10 cellular contexts compared by ENCODE assay signal in genomic region chr10:104045151-104046089, GRCh38. TPM values are rescaled to one million over a fixed set of nuclear protein-coding genes. Genes with fewer than 3 reads are reported as not detected.
A peak's percentile ranks its signal among the peaks of the same experiment; 100 is the strongest.
DNase-seq lines count a peak whose midpoint lies in the region; ATAC-seq and TF ChIP-seq lines count a peak whose summit lies in the region.
"Had no signal": no experiment of that assay in that cellular context is flagged by ENCODE, and none has a peak within 500 bp of the region (broad histone marks: within the 10 kb centered on the region; RNA-seq: fewer than 3 reads in every experiment).

No MANE protein-coding gene starts in this region.

- ATAC-seq in HG03045 (IDR thresholded peaks at IDR 0.05; ENCODE audit: unreplicated experiment) (no peak), HG03159 (IDR thresholded peaks at IDR 0.05; ENCODE audit: unreplicated experiment) (no peak)

- H3K27me3 ChIP-seq in Karpas-422 (ENCODE audit: low read length) (no peaks in the 10 kb centered on the region), tibial artery (no peaks in the 10 kb centered on the region)
- H3K27me3 ChIP-seq: BLaER1 treated with 17β-estradiol and CSF1 and Interleukin-3, amounts not matched to agents 10 nM and 100 nM had no signal

- TF ChIP-seq CTCF in astrocyte of the spinal cord (IDR thresholded peaks at IDR 0.05; ENCODE audit: low read depth, low read length) (peak; percentile 87), tibial artery (IDR thresholded peaks at IDR 0.05) (peak; percentile 54 to 61)

- intact Hi-C loops in tibial artery (cut with DNase I; ENCODE audit: low total_unique reads) = loop anchor here (5.0 kb wide), 2 partner anchors 162 to 307 kb away; partner anchors contain the start of gene CFAP58

- no peak overlapping the region for H3K9ac ChIP-seq in Karpas-422 (ENCODE audit: low read length)
- H3K9ac ChIP-seq: BLaER1 treated with 17β-estradiol and CSF1 and Interleukin-3, amounts not matched to agents 10 nM and 100 nM had no signal

- no peaks in the 10 kb centered on the region for H3K79me2 ChIP-seq in Karpas-422 (ENCODE audit: low read length)

- no peaks in the 10 kb centered on the region for H3K4me1 ChIP-seq in Karpas-422 (ENCODE audit: low read length)
- H3K4me1 ChIP-seq in tibial artery = no peaks in the 10 kb centered on the region

- no peak overlapping the region for H2AFZ ChIP-seq in Karpas-422 (ENCODE audit: low read length)

- no peaks in the 10 kb centered on the region for H4K20me1 ChIP-seq in Karpas-422 (ENCODE audit: insufficient read depth, low read depth, low read length)
- H4K20me1 ChIP-seq: BLaER1 treated with 17β-estradiol and CSF1 and Interleukin-3, amounts not matched to agents 10 nM and 100 nM had no signal

- DNase-seq in NCI-H1417 (lab: John Stamatoyannopoulos, UW) (peak in 2 of 3 experiments; percentile 19 to 67), NCI-H1417 treated with DMSO at 0.1 percent for 48 hours (lab: John Stamatoyannopoulos, UW) (no peak), Karpas-422 (peak; percentile 57), astrocyte of the spinal cord (ENCODE audit: low read depth, low spot score) (peak; percentile 73), iris pigment epithelial cell (ENCODE audit: low read depth) (peak; percentile 77), tibial artery (no peak)

- no peaks in the 10 kb centered on the region for H3K9me3 ChIP-seq in Karpas-422 (ENCODE audit: low read length)
- no peaks in the 10 kb centered on the region for H3K9me3 ChIP-seq in tibial artery
- H3K9me3 ChIP-seq: BLaER1 treated with 17β-estradiol and CSF1 and Interleukin-3, amounts not matched to agents 10 nM and 100 nM had no signal

- H3K4me3 ChIP-seq in Karpas-422 (ENCODE audit: low read length) (no peak overlapping the region), astrocyte of the spinal cord (ENCODE audit: low read depth, low read length) (no peak overlapping the region), tibial artery (no peak overlapping the region)
- H3K4me3 ChIP-seq: BLaER1 treated with 17β-estradiol and CSF1 and Interleukin-3, amounts not matched to agents 10 nM and 100 nM had no signal

- H3K36me3 ChIP-seq in Karpas-422 (ENCODE audit: insufficient read depth, low read length) = no peaks in the 10 kb centered on the region
- H3K36me3 ChIP-seq in tibial artery = no peaks in the 10 kb centered on the region
- H3K36me3 ChIP-seq: BLaER1 treated with 17β-estradiol and CSF1 and Interleukin-3, amounts not matched to agents 10 nM and 100 nM had no signal

- H3K4me2 ChIP-seq in Karpas-422 (ENCODE audit: low read depth, low read length, poor library complexity, severe bottlenecking) = no peak overlapping the region
- H3K4me2 ChIP-seq: BLaER1 treated with 17β-estradiol and CSF1 and Interleukin-3, amounts not matched to agents 10 nM and 100 nM had no signal

- H3K9me2 ChIP-seq in Karpas-422 (replicated peaks; ENCODE audit: insufficient read depth, low read length) = no peaks in the 10 kb centered on the region

- in situ Hi-C loops in astrocyte of the spinal cord (cut with HindIII; ENCODE audit: low sequenced_read_pairs) = no loop called here

- H3K27ac ChIP-seq in Karpas-422 (ENCODE audit: low read length) (no peak overlapping the region), tibial artery (no peak overlapping the region)
- H3K27ac ChIP-seq: BLaER1 treated with 17β-estradiol and CSF1 and Interleukin-3, amounts not matched to agents 10 nM and 100 nM had no signal

RNA-seq across cellular contexts. Expression of gene COL17A1, which starts 40.3 kb away (rescaled TPM):
- not detected in 2 replicates for total RNA-seq in Karpas-422 (2014; rRNA removed; shearing (Covaris generic); ENCODE audit: low replicate concordance)
- total RNA-seq: activated CD8-positive, alpha-beta memory T cell treated with anti-CD3 and anti-CD28 coated beads for 36 hours had no signal

Comparison
In these comparisons a context has a peak if more than half of its experiments do, and no peak if none do; other contexts are left out.
1. DNase-seq: peak in NCI-H1417 (2 of 3), Karpas-422 (single experiment), astrocyte of the spinal cord (single experiment) and iris pigment epithelial cell (single experiment); none in NCI-H1417 treated with DMSO at 0.1 percent for 48 hours (single experiment) and tibial artery (0 of 2).